ENCODE assay signal across 24 cellular contexts in genomic region chr2:124699001-124699565, GRCh38.
"Had no signal": no experiment of that assay in that cellular context is flagged by ENCODE, and none has a peak within 500 bp of the region (broad histone marks: within the 10 kb centered on the region; RNA-seq: fewer than 3 reads in every experiment).

No MANE protein-coding gene starts in this region.

- H3K27ac ChIP-seq: adrenal gland, brain microvascular endothelial cell, coronary artery, gastroesophageal sphincter, hepatocyte, right atrium auricular region, transverse colon had no signal

- H2AFZ ChIP-seq: hepatocyte had no signal

- H3K4me1 ChIP-seq: adrenal gland, right atrium auricular region had no signal

- DNase-seq: activated CD4-positive, alpha-beta T cell treated with anti-CD3 and anti-CD28 coated beads for 48 hours; activated CD4-positive, alpha-beta T cell treated with anti-CD3 and anti-CD28 coated beads, Interleukin-2, amount 50 U/mL, for 48 hours; activated CD8-positive, alpha-beta memory T cell treated with anti-CD3 and anti-CD28 coated beads for 24 hours; activated effector memory CD4-positive, alpha-beta T cell treated with anti-CD3 and anti-CD28 coated beads, Interleukin-2, amount 50 U/mL, for 16 hours; activated naive CD4-positive, alpha-beta T cell treated with anti-CD3 and anti-CD28 coated beads for 36 hours; activated naive CD8-positive, alpha-beta T cell treated with anti-CD3 and anti-CD28 coated beads for 36 hours; adrenal gland; brain microvascular endothelial cell; effector memory CD8-positive, alpha-beta T cell; erythroblast; islet precursor cell; left cardiac atrium; left ventricle myocardium superior; mucosa of descending colon; stimulated activated CD4-positive, alpha-beta T cell treated with anti-CD3 and anti-CD28 coated beads, Interleukin-2, amount 100 ng/mL, for 24 hours; stimulated activated naive B cell treated with anti-CD40 and anti-IgM and Interleukin-4, amounts not matched to agents 10 μg/mL and 1 μg/mL and 100 μg/mL, for 72 hours; transverse colon had no signal

- H3K36me3 ChIP-seq: adrenal gland, brain microvascular endothelial cell, gastroesophageal sphincter, right atrium auricular region, transverse colon had no signal

- H3K4me2 ChIP-seq: hepatocyte, smooth muscle cell had no signal

- H3K4me3 ChIP-seq: adrenal gland, coronary artery, gastroesophageal sphincter, hepatocyte, mucosa of descending colon, right atrium auricular region, smooth muscle cell, transverse colon had no signal

- FAIRE-seq: astrocyte, urothelium cell line had no signal

- H3K9me3 ChIP-seq: adrenal gland, gastroesophageal sphincter, mucosa of descending colon, right atrium auricular region, transverse colon had no signal

- H3K27me3 ChIP-seq: adrenal gland, brain microvascular endothelial cell, gastroesophageal sphincter, hepatocyte, right atrium auricular region, transverse colon had no signal

- H3K79me2 ChIP-seq: hepatocyte had no signal
